In the genomic region with DNA sequence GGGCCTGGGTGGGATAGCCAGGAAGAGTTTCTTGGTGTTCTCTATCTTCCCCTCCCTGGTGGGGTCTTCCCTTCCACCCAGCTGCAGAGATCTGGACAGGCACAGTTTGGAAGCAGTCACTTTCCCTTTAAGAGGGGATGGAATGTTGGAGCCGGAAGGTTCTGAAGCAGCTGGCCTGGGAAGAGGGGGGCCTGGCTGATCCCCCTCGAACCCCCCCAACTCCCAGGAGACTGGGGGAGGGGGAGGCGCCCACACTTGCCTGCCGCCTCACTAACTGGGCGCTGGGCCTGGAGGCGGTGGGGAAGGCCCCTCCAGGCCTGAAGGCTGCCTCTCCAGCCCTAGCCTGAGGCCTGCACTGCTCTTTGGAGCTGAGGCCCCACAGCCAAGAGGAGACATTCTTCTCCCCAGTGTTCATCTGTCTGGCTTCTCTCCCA, we compare ENCODE assay signal across 7 cellular contexts. TPM values are rescaled to one million over a fixed set of nuclear protein-coding genes. Genes with fewer than 3 reads are reported as not detected.
A peak's percentile ranks its signal among the peaks of the same experiment; 100 is the strongest.
DNase-seq lines count a peak whose midpoint lies in the region; ATAC-seq and TF ChIP-seq lines count a peak whose summit lies in the region.

No MANE protein-coding gene starts in this region.

- H3K9ac ChIP-seq in ES-I3 (ENCODE audit: low read depth, low read length) (peak overlapping the region; percentile 99), iPS-18a (ENCODE audit: low read length) (peak overlapping the region; percentile 82)

- H3K36me3 ChIP-seq in ES-I3 (ENCODE audit: insufficient read depth, low read length) (no peaks in the 10 kb centered on the region), body of pancreas (replicated peaks in 1 of 2; ENCODE audit: insufficient read depth in 1 of 2, low read depth in 2 of 2) (no peaks in the 10 kb centered on the region), iPS-18a (ENCODE audit: control insufficient read depth, low read depth, low read length) (no peaks in the 10 kb centered on the region), sigmoid colon (no peaks in the 10 kb centered on the region)

- H3K27me3 ChIP-seq in body of pancreas (no peaks in the 10 kb centered on the region), iPS-18a (ENCODE audit: control insufficient read depth, insufficient read depth, low read length) (no peaks in the 10 kb centered on the region), sigmoid colon (no peaks in the 10 kb centered on the region)

- DNase-seq in NB4 (ENCODE audit: low read depth) (peak; percentile 42), body of pancreas (peak; percentile 38 to 54 (median 48)), sigmoid colon (peak; percentile 88), NCI-H2196 (lab: John Stamatoyannopoulos, UW; ENCODE audit: unreplicated experiment) (no peak)
- no peak for DNase-seq in activated CD4-positive, alpha-beta T cell treated with anti-CD3 and anti-CD28 coated beads, Interleukin-2, amount 50 U/mL, for 48 hours

- H3K9me3 ChIP-seq in ES-I3 (ENCODE audit: control insufficient read depth, insufficient read depth, low read length) (no peaks in the 10 kb centered on the region), body of pancreas (no peaks in the 10 kb centered on the region), iPS-18a (ENCODE audit: control insufficient read depth, low read depth, low read length) (no peaks in the 10 kb centered on the region), sigmoid colon (no peaks in the 10 kb centered on the region)

- ATAC-seq in body of pancreas = peak; percentile 33

- no peak for TF ChIP-seq POLR2A in NB4 (IDR thresholded peaks at IDR 0.05; ENCODE audit: extremely low read depth, insufficient read length)
- no peak for TF ChIP-seq POLR2A in body of pancreas (IDR thresholded peaks at IDR 0.05)
- TF ChIP-seq POLR2A in sigmoid colon (IDR thresholded peaks at IDR 0.05) = no peak

- intact Hi-C loops in body of pancreas (cut with DNase I) = no loop called here
- intact Hi-C loops in sigmoid colon (cut with DNase I) = no loop called here

- H3K4me1 ChIP-seq in ES-I3 (ENCODE audit: insufficient read depth, low read length) (peaks cover 7% of the 10 kb centered on the region; the same call in 1 of the 2 replicates), body of pancreas (peaks cover 48% of the 10 kb centered on the region), iPS-18a (ENCODE audit: control insufficient read depth, low read depth, low read length) (peaks cover 10% of the 10 kb centered on the region), sigmoid colon (peaks cover 0 to 66% (median 62%) of the 10 kb centered on the region in 4 donors)

- TF ChIP-seq CTCF in NB4 (IDR thresholded peaks at IDR 0.05; ENCODE audit: low read depth, low read length) = no peak
- TF ChIP-seq CTCF in body of pancreas (IDR thresholded peaks at IDR 0.05) = no peak
- TF ChIP-seq CTCF in sigmoid colon (IDR thresholded peaks at IDR 0.05) = no peak

- 0 to 4% methylated on average over 5 to 6 of the region's 6 CpGs for WGBS in body of pancreas, 2 donors
- WGBS in sigmoid colon, 2 donors = 4 to 8% methylated on average over 6 of the region's 6 CpGs

- peak in 1 of 4 donors; percentile 12 for TF ChIP-seq EP300 in sigmoid colon (IDR thresholded peaks at IDR 0.05)

- H3K4me3 ChIP-seq in NB4 (ENCODE audit: low read depth, low read length) = peak overlapping the region; percentile 85
- peak overlapping the region; percentile 85 to 88 for H3K4me3 ChIP-seq in body of pancreas
- peak overlapping the region; percentile 95 for H3K4me3 ChIP-seq in iPS-18a (ENCODE audit: low read length)
- H3K4me3 ChIP-seq in sigmoid colon = peak overlapping the region; percentile 67 to 94 (median 80)

- H3K27ac ChIP-seq in body of pancreas (peak overlapping the region; percentile 40 to 91 (median 76)), iPS-18a (ENCODE audit: low read length) (peak overlapping the region; percentile 10), sigmoid colon (peak overlapping the region; percentile 91 to 97 (median 94))

RNA-seq across cellular contexts. Expression of a gene that starts 1.4 kb away (rescaled TPM):
- total RNA-seq in body of pancreas (10 to 100 TPM; 40.0 to 53.4 TPM), sigmoid colon (10 to 100 TPM; 38.5 to 71.2 (median 53.9) TPM)
- polyA plus RNA-seq in sigmoid colon = 10 to 100 TPM; 15.0 to 40.8 (median 26.4) TPM

RNA-seq across cellular contexts. Expression of a gene that starts 18.1 kb away (rescaled TPM):
- total RNA-seq in body of pancreas (10 to 100 TPM; 53.4 to 70.9 TPM), sigmoid colon (100 to 1,000 TPM; 203 to 239 (median 225) TPM)
- polyA plus RNA-seq in sigmoid colon = 100 to 1,000 TPM; 226 to 240 (median 237) TPM

RNA-seq across cellular contexts. Expression of a gene that starts 21.4 kb away (rescaled TPM):
- total RNA-seq in body of pancreas (10 to 100 TPM in 1 of 2 donors, 1 to 10 TPM in 1; 9.9 to 21.8 TPM), sigmoid colon (10 to 100 TPM; 26.0 to 43.5 (median 31.3) TPM)
- polyA plus RNA-seq in sigmoid colon = 10 to 100 TPM; 31.8 to 48.1 (median 35.4) TPM

RNA-seq across cellular contexts. Expression of a gene that starts 29.5 kb away (rescaled TPM):
- total RNA-seq in body of pancreas (10 to 100 TPM; 41.8 to 46.1 TPM), sigmoid colon (10 to 100 TPM; 32.4 to 51.3 (median 39.2) TPM)
- polyA plus RNA-seq in sigmoid colon = 10 to 100 TPM; 36.5 to 48.9 (median 45.6) TPM

RNA-seq across cellular contexts. Expression of a gene that starts 59.7 kb away (rescaled TPM):
- not detected for total RNA-seq in body of pancreas
- total RNA-seq in sigmoid colon = not detected
- 1 to 10 TPM in 1 of 3 donors, under 1 TPM in 1, not detected in 1; 0.54 to 1.2 TPM for polyA plus RNA-seq in sigmoid colon

Comparison
In these comparisons a context has a peak if more than half of its experiments do, and no peak if none do; other contexts are left out.
1. DNase-seq: peak in NB4 (single experiment), body of pancreas (4 of 4) and sigmoid colon (single experiment); none in NCI-H2196 (single experiment) and activated CD4-positive, alpha-beta T cell treated with anti-CD3 and anti-CD28 coated beads, Interleukin-2, amount 50 U/mL, for 48 hours (0 of 2).
2. H3K27ac ChIP-seq: peak in every context shown above with its lines; median percentile 94 in sigmoid colon; 76 in body of pancreas; 10 in iPS-18a.
3. Peak in every context shown above with its lines, with median percentiles within 50 percentile points of each other: H3K4me3 ChIP-seq.